ENCODE assay signal across 12 cellular contexts in genomic region chr3:178707632-178708031, GRCh38.
DNase-seq lines count a peak whose midpoint lies in the region; ATAC-seq and TF ChIP-seq lines count a peak whose summit lies in the region.
"Had no signal": no experiment of that assay in that cellular context is flagged by ENCODE, and none has a peak within 500 bp of the region (broad histone marks: within the 10 kb centered on the region; RNA-seq: fewer than 3 reads in every experiment).

No MANE protein-coding gene starts in this region.

- no peaks in the 10 kb centered on the region for H3K36me3 ChIP-seq in effector memory CD4-positive, alpha-beta T cell (ENCODE audit: control insufficient read depth, insufficient read depth, low read length)
- H3K36me3 ChIP-seq: MG63 had no signal

- no peak overlapping the region for H3K4me3 ChIP-seq in effector memory CD4-positive, alpha-beta T cell (ENCODE audit: insufficient read depth, low read depth, low read length, poor library complexity, severe bottlenecking)
- H3K4me3 ChIP-seq: MG63, SK-N-MC had no signal

- intact Hi-C loops in Right ventricle myocardium superior (cut with DNase I) = no loop called here

- peak; percentile 30 for DNase-seq in NCI-H2029 (lab: John Stamatoyannopoulos, UW)
- no peak for DNase-seq in NCI-H2029 treated with DMSO at 0.1 percent for 48 hours (lab: John Stamatoyannopoulos, UW)
- peak; percentile 47 to 56 for DNase-seq in foreskin keratinocyte
- DNase-seq in NCI-H146 treated with DMSO at 0.1 percent for 48 hours (lab: John Stamatoyannopoulos, UW; ENCODE audit: unreplicated experiment) = no peak
- DNase-seq in effector memory CD4-positive, alpha-beta T cell = no peak
- DNase-seq in Right ventricle myocardium superior = no peak
- DNase-seq: 8988T, GF-D8, MG63 had no signal

- H3K27ac ChIP-seq in foreskin keratinocyte = no peak overlapping the region
- no peak overlapping the region for H3K27ac ChIP-seq in effector memory CD4-positive, alpha-beta T cell (ENCODE audit: insufficient read depth, low read length, poor library complexity, severe bottlenecking)

- no peaks in the 10 kb centered on the region for H3K9me3 ChIP-seq in effector memory CD4-positive, alpha-beta T cell (ENCODE audit: control insufficient read depth, low read length)
- H3K9me3 ChIP-seq: MG63 had no signal

- H3K4me1 ChIP-seq in foreskin keratinocyte = peaks cover 42% of the 10 kb centered on the region
- no peaks in the 10 kb centered on the region for H3K4me1 ChIP-seq in effector memory CD4-positive, alpha-beta T cell (ENCODE audit: control insufficient read depth, insufficient read depth, low read length, poor library complexity, severe bottlenecking)

- ATAC-seq in GM21576 (IDR thresholded peaks at IDR 0.05; ENCODE audit: unreplicated experiment) = peak; percentile 66
- peak; percentile 63 for ATAC-seq in HG03354 (IDR thresholded peaks at IDR 0.05; ENCODE audit: poor library complexity, severe bottlenecking, unreplicated experiment)
- ATAC-seq in foreskin keratinocyte = no peak
- no peak for ATAC-seq in Right ventricle myocardium superior (ENCODE audit: poor library complexity)

- H3K27me3 ChIP-seq in foreskin keratinocyte = no peaks in the 10 kb centered on the region
- no peaks in the 10 kb centered on the region for H3K27me3 ChIP-seq in effector memory CD4-positive, alpha-beta T cell (replicated peaks; ENCODE audit: control insufficient read depth, insufficient read depth, low read length, poor library complexity, severe bottlenecking)
- H3K27me3 ChIP-seq: MG63 had no signal

- no peak for TF ChIP-seq CTCF in foreskin keratinocyte (conservative IDR thresholded peaks at IDR 0.05)

Comparison
In these comparisons a context has a peak if more than half of its experiments do, and no peak if none do; other contexts are left out.
1. DNase-seq: peak in NCI-H2029 (single experiment) and foreskin keratinocyte (2 of 2); none in NCI-H2029 treated with DMSO at 0.1 percent for 48 hours (single experiment), NCI-H146 treated with DMSO at 0.1 percent for 48 hours (single experiment), effector memory CD4-positive, alpha-beta T cell (0 of 3) and Right ventricle myocardium superior (single experiment).
2. ATAC-seq: peak in GM21576 (single experiment) and HG03354 (single experiment); none in foreskin keratinocyte (single experiment) and Right ventricle myocardium superior (single experiment).